In genomic region chr19:55460670-55461258, GRCh38 we compare ENCODE assay signal across 8 cellular contexts.
DNase-seq lines count a peak whose midpoint lies in the region; TF ChIP-seq lines count a peak whose summit lies in the region.

No MANE protein-coding gene starts in this region.

- DNase-seq in ACHN (peak; percentile 39), GM06990 (ENCODE audit: extremely low read depth, insufficient read length) (peak; percentile 73), NCI-H748 treated with DMSO at 0.1 percent for 48 hours (lab: John Stamatoyannopoulos, UW) (peak; percentile 82), germinal center (ENCODE audit: low spot score) (peak; percentile 64), T1000 (lab: John Stamatoyannopoulos, UW) (no peak)
- DNase-seq in activated naive CD4-positive, alpha-beta T cell treated with anti-CD3 and anti-CD28 coated beads, Interleukin-2, amount 50 U/mL, for 16 hours, result peak; percentile 42
- no peak for DNase-seq in effector CD4-positive, alpha-beta T cell

- H3K36me3 ChIP-seq in GM06990 (ENCODE audit: control insufficient read depth, insufficient read depth, low read length), result no peaks in the 10 kb centered on the region; the same call in none of the 2 replicates
- H3K36me3 ChIP-seq in neutrophil, result no peaks in the 10 kb centered on the region

- in situ Hi-C loops in ACHN (cut with HindIII; ENCODE audit: low pct_ligation_motif_present, low pct_unique_long_range_greater_than_20kb, low sequenced_read_pairs), result no loop called here

- peaks cover 12 to 16% of the 10 kb centered on the region in 2 experiments for H3K4me1 ChIP-seq in neutrophil (ENCODE audit: control insufficient read depth in 1 of 2, insufficient read depth in 1 of 2, low read depth in 1 of 2, low read length in 1 of 2)

- no peaks in the 10 kb centered on the region for H3K9me3 ChIP-seq in neutrophil

- H3K4me3 ChIP-seq in GM06990 (replicated peaks; ENCODE audit: low read depth, low read length), result peak overlapping the region; percentile 84
- H3K4me3 ChIP-seq in neutrophil (ENCODE audit: low read depth in 1 of 2, low read length in 1 of 2), result peak overlapping the region; percentile 76 to 83

- H3K27ac ChIP-seq in neutrophil, result no peak overlapping the region

- H3K27me3 ChIP-seq in GM06990 (replicated peaks; ENCODE audit: control insufficient read depth, insufficient read depth, low read length) (no peaks in the 10 kb centered on the region), neutrophil (peaks cover 5% of the 10 kb centered on the region)

- TF ChIP-seq CTCF in GM06990 (IDR thresholded peaks at IDR 0.05; ENCODE audit: insufficient read depth, low read length, poor library complexity, severe bottlenecking), result no peak
- no peak for TF ChIP-seq CTCF in neutrophil (IDR thresholded peaks at IDR 0.05)

Comparison
In these comparisons a context has a peak if more than half of its experiments do, and no peak if none do; other contexts are left out.
1. DNase-seq: peak in ACHN (single experiment), GM06990 (single experiment), NCI-H748 treated with DMSO at 0.1 percent for 48 hours (single experiment), activated naive CD4-positive, alpha-beta T cell treated with anti-CD3 and anti-CD28 coated beads, Interleukin-2, amount 50 U/mL, for 16 hours (single experiment) and germinal center (single experiment); none in T1000 (single experiment) and effector CD4-positive, alpha-beta T cell (single experiment).